ENCODE assay signal across 9 cellular contexts in the genomic region with DNA sequence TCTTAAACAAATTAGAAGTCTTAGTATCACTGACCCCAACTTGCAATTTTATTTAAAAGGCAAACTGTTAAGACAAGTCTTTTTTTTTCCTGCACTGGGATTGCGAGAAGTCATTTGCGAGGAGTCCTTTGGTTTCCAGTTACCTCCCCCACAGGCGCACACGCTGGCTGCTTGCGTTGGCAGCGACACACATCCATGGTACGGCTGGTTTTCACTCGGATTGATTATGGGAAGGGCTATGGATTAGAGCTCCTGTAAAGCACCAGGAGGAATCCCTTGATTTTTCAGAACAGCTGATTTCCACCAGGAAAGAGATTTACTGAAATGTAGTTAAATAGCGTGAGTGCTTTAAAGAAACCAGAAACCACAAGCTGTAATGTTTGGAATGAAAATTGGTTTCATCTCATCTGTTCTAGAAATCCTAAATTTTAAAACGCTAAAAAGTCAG. TPM values are rescaled to one million over a fixed set of nuclear protein-coding genes. Genes with fewer than 3 reads are reported as not detected.
DNase-seq lines count a peak whose midpoint lies in the region; ATAC-seq and TF ChIP-seq lines count a peak whose summit lies in the region.
"Had no signal": no experiment of that assay in that cellular context is flagged by ENCODE, and none has a peak within 500 bp of the region (broad histone marks: within the 10 kb centered on the region; RNA-seq: fewer than 3 reads in every experiment).

No MANE protein-coding gene starts in this region.

- DNase-seq in NCI-H1105 treated with DMSO at 0.1 percent for 48 hours (lab: John Stamatoyannopoulos, UW), result peak; percentile 39
- no peak for DNase-seq in NCI-H1105 (lab: John Stamatoyannopoulos, UW)
- DNase-seq in NT2/D1 (ENCODE audit: low read depth, low spot score), result no peak
- peak; percentile 39 for DNase-seq in mesenchymal stem cell
- DNase-seq in GM13976 (ENCODE audit: low spot score), result no peak

- TF ChIP-seq CTCF in GM13976 (IDR thresholded peaks at IDR 0.05; ENCODE audit: borderline replicate concordance, control extremely low read depth, extremely low read depth, insufficient read depth, missing control alignments), result no peak

- peak overlapping the region in 1 of 2 experiments; percentile 37 for H3K14ac ChIP-seq in mesenchymal stem cell (ENCODE audit: low read length in 2 of 2)

- H2AFZ ChIP-seq in mesenchymal stem cell (ENCODE audit: low read depth, low read length), result no peak overlapping the region

- H2BK5ac ChIP-seq in mesenchymal stem cell (ENCODE audit: low read depth, low read length, poor library complexity, severe bottlenecking), result no peak overlapping the region

- H3K27ac ChIP-seq in ectodermal cell (ENCODE audit: insufficient read depth, low read depth, low read length, poor library complexity, severe bottlenecking), result no peak overlapping the region
- H3K27ac ChIP-seq in mesenchymal stem cell (ENCODE audit: low read length, poor library complexity, severe bottlenecking), result peak overlapping the region; percentile 27
- H3K27ac ChIP-seq in urinary bladder (ENCODE audit: low read depth), result no peak overlapping the region

- H2BK15ac ChIP-seq in mesenchymal stem cell (ENCODE audit: low read depth, poor library complexity, severe bottlenecking), result no peak overlapping the region

- H3K4me1 ChIP-seq in NT2/D1 (ENCODE audit: insufficient read depth, insufficient read length) (no peaks in the 10 kb centered on the region), ectodermal cell (ENCODE audit: control insufficient read depth, insufficient read depth, low read length) (peaks cover 13% of the 10 kb centered on the region), mesenchymal stem cell (ENCODE audit: control insufficient read depth, insufficient read depth, low read depth, low read length) (no peaks in the 10 kb centered on the region), urinary bladder (ENCODE audit: insufficient read depth) (no peaks in the 10 kb centered on the region)

- no peak overlapping the region for H2BK120ac ChIP-seq in mesenchymal stem cell (ENCODE audit: low read depth, low read length)

- H3K9me3 ChIP-seq in NT2/D1 (ENCODE audit: insufficient read depth, low read length), result peaks cover 11% of the 10 kb centered on the region; the same call in 1 of the 2 replicates
- no peaks in the 10 kb centered on the region for H3K9me3 ChIP-seq in ectodermal cell (ENCODE audit: control insufficient read depth, low read length)
- H3K9me3 ChIP-seq in mesenchymal stem cell (ENCODE audit: control insufficient read depth, low read length), result no peaks in the 10 kb centered on the region

- 0 to 2% methylated on average over 9 to 10 of the region's 10 CpGs for WGBS in ectodermal cell, 2 experiments
- whole genome bisulfite sequencing in mesenchymal stem cell, result 0% methylated on average over 8 of the region's 10 CpGs
- 3% methylated on average over 10 of the region's 10 CpGs for WGBS in urinary bladder

- H3K36me3 ChIP-seq in NT2/D1 (ENCODE audit: insufficient read depth, insufficient read length, low read length), result peaks cover 43% of the 10 kb centered on the region
- no peaks in the 10 kb centered on the region for H3K36me3 ChIP-seq in ectodermal cell (ENCODE audit: control insufficient read depth, insufficient read depth, low read length)
- H3K36me3 ChIP-seq in mesenchymal stem cell (ENCODE audit: control insufficient read depth in 1 of 2, insufficient read depth in 2 of 2, low read depth in 1 of 2, low read length in 2 of 2), result peaks cover 0 to 36% of the 10 kb centered on the region in 2 experiments
- no peaks in the 10 kb centered on the region for H3K36me3 ChIP-seq in urinary bladder (ENCODE audit: insufficient read depth)

- peak overlapping the region; percentile 72 for H3K9ac ChIP-seq in NT2/D1 (ENCODE audit: insufficient read length, low read depth)
- H3K9ac ChIP-seq in mesenchymal stem cell (ENCODE audit: low read length), result peak overlapping the region; percentile 90

- in situ Hi-C loops in GM13976 (cut with MboI; ENCODE audit: low sequenced_read_pairs, unreplicated experiment), result no loop called here

- H3K4me3 ChIP-seq in NT2/D1 (ENCODE audit: insufficient read length, low read depth), result peak overlapping the region; percentile 83
- H3K4me3 ChIP-seq in ectodermal cell (ENCODE audit: insufficient read depth, low read depth, low read length), result peak overlapping the region; percentile 60
- H3K4me3 ChIP-seq in mesenchymal stem cell (ENCODE audit: insufficient read depth in 1 of 2, low read depth in 1 of 2, low read length in 2 of 2), result peak overlapping the region; percentile 48 to 85
- peak overlapping the region; percentile 60 for H3K4me3 ChIP-seq in urinary bladder (ENCODE audit: low read depth, low read length)

- no peak overlapping the region for H3K4ac ChIP-seq in mesenchymal stem cell (ENCODE audit: low read depth in 1 of 2, low read length in 2 of 2)

- peaks cover 6% of the 10 kb centered on the region for H3K27me3 ChIP-seq in NT2/D1 (ENCODE audit: insufficient read depth, insufficient read length)
- H3K27me3 ChIP-seq in ectodermal cell (ENCODE audit: control insufficient read depth, insufficient read depth, low read length, poor library complexity, severe bottlenecking), result no peaks in the 10 kb centered on the region
- no peaks in the 10 kb centered on the region for H3K27me3 ChIP-seq in mesenchymal stem cell (ENCODE audit: control insufficient read depth in 1 of 2, insufficient read depth in 1 of 2, low read length in 2 of 2)

- no peak overlapping the region for H2AK5ac ChIP-seq in mesenchymal stem cell (ENCODE audit: low read length, severe bottlenecking)

- no peak overlapping the region for H4K91ac ChIP-seq in mesenchymal stem cell (ENCODE audit: low read length)

- no peak for ATAC-seq in HG03565 (IDR thresholded peaks at IDR 0.05; ENCODE audit: unreplicated experiment)

- H3K4me2 ChIP-seq in mesenchymal stem cell (ENCODE audit: low read length, poor library complexity, severe bottlenecking), result peak overlapping the region; percentile 95

- H2BK12ac ChIP-seq in mesenchymal stem cell (ENCODE audit: low read length in 2 of 2), result no peak overlapping the region

- H3K79me1 ChIP-seq in mesenchymal stem cell (replicated peaks; ENCODE audit: low read length, poor library complexity, severe bottlenecking), result no peaks in the 10 kb centered on the region

- H4K8ac ChIP-seq in mesenchymal stem cell (ENCODE audit: low read length), result no peak overlapping the region

- H3K18ac ChIP-seq in mesenchymal stem cell (ENCODE audit: low read depth in 1 of 2, low read length in 2 of 2), result peak overlapping the region in 1 of 2 experiments; percentile 19

- H3K23ac ChIP-seq in mesenchymal stem cell (ENCODE audit: low read length in 2 of 2), result no peak overlapping the region

RNA-seq across cellular contexts. Expression of a gene that starts 0.7 kb away (rescaled TPM):
- 26.9 TPM for polyA plus RNA-seq in ectodermal cell (2013, experiment 1 of 4)
- polyA plus RNA-seq in ectodermal cell (2013, experiment 2 of 4), result 19.2 TPM
- polyA plus RNA-seq in ectodermal cell (2013, experiment 3 of 4), result 19.2 TPM
- polyA plus RNA-seq in ectodermal cell (2013, experiment 4 of 4), result 14.5 TPM
- polyA plus RNA-seq in mesenchymal stem cell (2013, experiment 1 of 2), result not detected
- 0.04 TPM for polyA plus RNA-seq in mesenchymal stem cell (2013, experiment 2 of 2)
- 18.1 TPM for total RNA-seq in urinary bladder
- 15.7 TPM for polyA plus RNA-seq in urinary bladder
- total RNA-seq: CD4-positive, CD25-positive, alpha-beta regulatory T cell had no signal
- polyA plus RNA-seq: CD4-positive, CD25-positive, alpha-beta regulatory T cell had no signal

Comparison
In these comparisons a context has a peak if more than half of its experiments do, and no peak if none do; other contexts are left out.
1. DNase-seq: peak in NCI-H1105 treated with DMSO at 0.1 percent for 48 hours (single experiment) and mesenchymal stem cell (single experiment); none in NCI-H1105 (single experiment), NT2/D1 (single experiment) and GM13976 (single experiment).
2. Peak in every context shown above with its lines, with median percentiles within 50 percentile points of each other: H3K4me3 ChIP-seq.